Comparison of ENCODE assay signal across 8 cellular contexts in genomic region chr17:34107019-34107418, GRCh38.
"Had no signal": no experiment of that assay in that cellular context is flagged by ENCODE, and none has a peak within 500 bp of the region (broad histone marks: within the 10 kb centered on the region; RNA-seq: fewer than 3 reads in every experiment).

No MANE protein-coding gene starts in this region.

- H3K4me1 ChIP-seq: HAP-1 had no signal

- H3K9me3 Mint-ChIP-seq: GM23338 had no signal

- FAIRE-seq: H1, H54 had no signal

- H3K4me2 ChIP-seq: GM23338 had no signal

- H3K9me3 ChIP-seq: HAP-1 had no signal

- H3K27ac ChIP-seq: HL-60 had no signal

- H3K4me3 Mint-ChIP-seq: GM23338, HFFc6 had no signal

- H3K4me3 ChIP-seq: GM23338, HAP-1 had no signal

- DNase-seq: HFFc6, IMR-90 had no signal

- H2AFZ ChIP-seq: GM23338 had no signal

- ATAC-seq: GM23338, HCT116 had no signal

- H3K36me3 ChIP-seq: HAP-1 had no signal

- H3K27ac Mint-ChIP-seq: GM23338, HFFc6 had no signal
